In the genomic region with DNA sequence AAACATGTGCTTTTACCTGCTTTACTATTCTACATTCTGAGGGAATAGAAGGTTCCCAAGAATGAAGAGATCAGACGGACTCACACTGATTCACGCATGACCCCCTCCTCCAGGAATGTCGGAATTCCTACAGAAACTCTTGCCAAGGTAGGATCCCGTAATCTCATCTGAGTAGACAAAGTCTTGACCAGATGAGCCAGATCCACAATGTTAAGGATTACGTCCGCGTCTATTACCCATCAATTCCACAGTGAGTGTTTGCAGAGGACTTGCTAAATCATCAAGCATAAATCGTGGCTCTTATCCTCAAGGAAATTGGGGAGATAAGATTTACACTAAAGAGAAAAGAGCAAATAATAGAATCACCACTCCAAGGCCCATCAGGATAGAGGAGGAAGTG, we compare ENCODE assay signal across 2 cellular contexts.
TF ChIP-seq lines count a peak whose summit lies in the region.

No MANE protein-coding gene starts in this region.

TF ChIP-seq in GM23338, 12 proteins besides CTCF, POLR2A, EP300 and RAD21 (continues in another document):
- TF ChIP-seq ZNF114 (CRISPR knock-in tag; IDR thresholded peaks at IDR 0.05) (no peak), POLR2AphosphoS5 (IDR thresholded peaks at IDR 0.05; ENCODE audit: low read depth) (no peak), EZH2phosphoT487 (IDR thresholded peaks at IDR 0.05; ENCODE audit: unreplicated experiment) (no peak), JUNB (IDR thresholded peaks at IDR 0.05; ENCODE audit: unreplicated experiment) (no peak), ZNF331 (CRISPR knock-in tag; IDR thresholded peaks at IDR 0.05; ENCODE audit: low read depth) (no peak), EZH2 (IDR thresholded peaks at IDR 0.05; ENCODE audit: low read depth, unreplicated experiment) (no peak), CREB1 (CRISPR knock-in tag; IDR thresholded peaks at IDR 0.05; ENCODE audit: low read depth) (no peak), NANOG (IDR thresholded peaks at IDR 0.05; ENCODE audit: borderline replicate concordance) (no peak)
- TF ChIP-seq, protein P1, sequence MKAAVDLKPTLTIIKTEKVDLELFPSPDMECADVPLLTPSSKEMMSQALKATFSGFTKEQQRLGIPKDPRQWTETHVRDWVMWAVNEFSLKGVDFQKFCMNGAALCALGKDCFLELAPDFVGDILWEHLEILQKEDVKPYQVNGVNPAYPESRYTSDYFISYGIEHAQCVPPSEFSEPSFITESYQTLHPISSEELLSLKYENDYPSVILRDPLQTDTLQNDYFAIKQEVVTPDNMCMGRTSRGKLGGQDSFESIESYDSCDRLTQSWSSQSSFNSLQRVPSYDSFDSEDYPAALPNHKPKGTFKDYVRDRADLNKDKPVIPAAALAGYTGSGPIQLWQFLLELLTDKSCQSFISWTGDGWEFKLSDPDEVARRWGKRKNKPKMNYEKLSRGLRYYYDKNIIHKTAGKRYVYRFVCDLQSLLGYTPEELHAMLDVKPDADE (IDR thresholded peaks at IDR 0.05), result no peak
- TF ChIP-seq, protein P2, sequence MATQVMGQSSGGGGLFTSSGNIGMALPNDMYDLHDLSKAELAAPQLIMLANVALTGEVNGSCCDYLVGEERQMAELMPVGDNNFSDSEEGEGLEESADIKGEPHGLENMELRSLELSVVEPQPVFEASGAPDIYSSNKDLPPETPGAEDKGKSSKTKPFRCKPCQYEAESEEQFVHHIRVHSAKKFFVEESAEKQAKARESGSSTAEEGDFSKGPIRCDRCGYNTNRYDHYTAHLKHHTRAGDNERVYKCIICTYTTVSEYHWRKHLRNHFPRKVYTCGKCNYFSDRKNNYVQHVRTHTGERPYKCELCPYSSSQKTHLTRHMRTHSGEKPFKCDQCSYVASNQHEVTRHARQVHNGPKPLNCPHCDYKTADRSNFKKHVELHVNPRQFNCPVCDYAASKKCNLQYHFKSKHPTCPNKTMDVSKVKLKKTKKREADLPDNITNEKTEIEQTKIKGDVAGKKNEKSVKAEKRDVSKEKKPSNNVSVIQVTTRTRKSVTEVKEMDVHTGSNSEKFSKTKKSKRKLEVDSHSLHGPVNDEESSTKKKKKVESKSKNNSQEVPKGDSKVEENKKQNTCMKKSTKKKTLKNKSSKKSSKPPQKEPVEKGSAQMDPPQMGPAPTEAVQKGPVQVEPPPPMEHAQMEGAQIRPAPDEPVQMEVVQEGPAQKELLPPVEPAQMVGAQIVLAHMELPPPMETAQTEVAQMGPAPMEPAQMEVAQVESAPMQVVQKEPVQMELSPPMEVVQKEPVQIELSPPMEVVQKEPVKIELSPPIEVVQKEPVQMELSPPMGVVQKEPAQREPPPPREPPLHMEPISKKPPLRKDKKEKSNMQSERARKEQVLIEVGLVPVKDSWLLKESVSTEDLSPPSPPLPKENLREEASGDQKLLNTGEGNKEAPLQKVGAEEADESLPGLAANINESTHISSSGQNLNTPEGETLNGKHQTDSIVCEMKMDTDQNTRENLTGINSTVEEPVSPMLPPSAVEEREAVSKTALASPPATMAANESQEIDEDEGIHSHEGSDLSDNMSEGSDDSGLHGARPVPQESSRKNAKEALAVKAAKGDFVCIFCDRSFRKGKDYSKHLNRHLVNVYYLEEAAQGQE (IDR thresholded peaks at IDR 0.05; ENCODE audit: unreplicated experiment), result no peak

TF ChIP-seq in H1, 55 proteins besides CTCF, POLR2A, EP300 and RAD21:
- peak; percentile 34; the same call in 1 of the 2 replicates for TF ChIP-seq TEAD4 (IDR thresholded peaks at IDR 0.05; ENCODE audit: low read depth, low read length)
- TF ChIP-seq CBX8 (IDR thresholded peaks at IDR 0.05; ENCODE audit: borderline replicate concordance, low read depth, low read length), result no peak
- TF ChIP-seq MAFK (IDR thresholded peaks at IDR 0.05; ENCODE audit: low read depth, low read length), result no peak
- no peak for TF ChIP-seq CHD1 (IDR thresholded peaks at IDR 0.05; ENCODE audit: low read depth, low read length)
